In genomic region chr2:129771606-129772598, GRCh38 we compare ENCODE assay signal across 20 cellular contexts.
"Had no signal": no experiment of that assay in that cellular context is flagged by ENCODE, and none has a peak within 500 bp of the region (broad histone marks: within the 10 kb centered on the region; RNA-seq: fewer than 3 reads in every experiment).

No MANE protein-coding gene starts in this region.

- H3K27me3 ChIP-seq: transverse colon had no signal

- H3K36me3 Mint-ChIP-seq: activated naive CD4-positive, alpha-beta T cell treated with anti-CD3 and anti-CD28 coated beads, Interleukin-2, amount 50 U/mL, for 72 hours; brain; naive thymus-derived CD8-positive, alpha-beta T cell had no signal

- H3K27me3 Mint-ChIP-seq: activated CD4-positive, alpha-beta memory T cell treated with anti-CD3 and anti-CD28 coated beads, Interleukin-2, amount 10 ng/mL, durations not matched to agents 7 days and 5 days; activated CD4-positive, alpha-beta T cell treated with anti-CD3 and anti-CD28 coated beads, Interleukin-2, amount 10 ng/mL, durations not matched to agents 24 days and 14 days had no signal

- H3K4me1 Mint-ChIP-seq: activated CD4-positive, alpha-beta memory T cell treated with anti-CD3 and anti-CD28 coated beads, Interleukin-2, amount 10 ng/mL, durations not matched to agents 7 days and 5 days; activated CD4-positive, alpha-beta T cell treated with anti-CD3 and anti-CD28 coated beads, Interleukin-2, amount 10 ng/mL, durations not matched to agents 24 days and 14 days; naive thymus-derived CD8-positive, alpha-beta T cell had no signal

- ATAC-seq: activated CD4-positive, CD25-positive, alpha-beta regulatory T cell treated with anti-CD3 and anti-CD28 coated beads, Interleukin-2, amount 50 U/mL, for 24 hours; activated naive CD4-positive, alpha-beta T cell treated with anti-CD3 and anti-CD28 coated beads, Interleukin-2, amount 50 U/mL, for 72 hours; left colon; lower lobe of right lung; naive thymus-derived CD8-positive, alpha-beta T cell had no signal

- H3K9me3 ChIP-seq: lower lobe of right lung, prostate gland, transverse colon had no signal

- H3K36me3 ChIP-seq: lower lobe of right lung, prostate gland, transverse colon had no signal

- DNase-seq: activated CD4-positive, alpha-beta memory T cell treated with anti-CD3 and anti-CD28 coated beads, Interleukin-2, amount 10 ng/mL, durations not matched to agents 7 days and 5 days; activated CD4-positive, alpha-beta T cell treated with anti-CD3 and anti-CD28 coated beads, Interleukin-2, amount 10 ng/mL, durations not matched to agents 24 days and 14 days; caudate nucleus; effector CD8-positive, alpha-beta T cell; erythroblast; left colon; lower lobe of right lung; mesendoderm; naive thymus-derived CD8-positive, alpha-beta T cell; stimulated activated CD4-positive, alpha-beta T cell treated with anti-CD3 and anti-CD28 coated beads, Interleukin-12 subunit alpha, Interleukin-12 subunit beta, amount 100 ng/mL, for 4 hours; stimulated activated CD4-positive, alpha-beta T cell treated with anti-CD3 and anti-CD28 coated beads, Interleukin-4, amount 100 ng/mL, for 4 hours; T-helper 2 cell; transverse colon had no signal

- H3K9me3 Mint-ChIP-seq: activated CD4-positive, alpha-beta memory T cell treated with anti-CD3 and anti-CD28 coated beads, Interleukin-2, amount 10 ng/mL, durations not matched to agents 7 days and 5 days; activated CD4-positive, alpha-beta T cell treated with anti-CD3 and anti-CD28 coated beads, Interleukin-2, amount 10 ng/mL, durations not matched to agents 24 days and 14 days; activated T-helper 1 cell treated with anti-CD3 and anti-CD28 coated beads, Interleukin-12 subunit alpha, Interleukin-12 subunit beta, Interleukin-2, Interleukin-4 antibody, amounts not matched to agents 30 ng/mL and 10 ng/mL and 1 ng/mL, durations not matched to agents 14 hours and 24 hours and 36 hours had no signal

- H3K27ac ChIP-seq: lower lobe of right lung, prostate gland, transverse colon, VCaP had no signal

- H3K27ac Mint-ChIP-seq: activated CD4-positive, alpha-beta memory T cell treated with anti-CD3 and anti-CD28 coated beads, Interleukin-2, amount 10 ng/mL, durations not matched to agents 7 days and 5 days; activated CD4-positive, alpha-beta T cell treated with anti-CD3 and anti-CD28 coated beads, Interleukin-2, amount 10 ng/mL, durations not matched to agents 24 days and 14 days; activated naive CD4-positive, alpha-beta T cell treated with anti-CD3 and anti-CD28 coated beads, Interleukin-2, amount 50 U/mL, for 72 hours; activated T-helper 1 cell treated with anti-CD3 and anti-CD28 coated beads, Interleukin-12 subunit alpha, Interleukin-12 subunit beta, Interleukin-2, Interleukin-4 antibody, amounts not matched to agents 30 ng/mL and 10 ng/mL and 1 ng/mL, durations not matched to agents 14 hours and 24 hours and 36 hours; brain; dendritic cell treated with granulocyte-macrophage colony-stimulating factor and Interleukin-4, amounts not matched to agents 40 ng/mL and 50 ng/mL, for 4 days; naive thymus-derived CD8-positive, alpha-beta T cell had no signal

- H3K4me1 ChIP-seq: lower lobe of right lung, prostate gland, transverse colon had no signal

- H3K4me3 ChIP-seq: lower lobe of right lung, prostate gland, transverse colon had no signal

- H3K4me3 Mint-ChIP-seq: activated CD4-positive, alpha-beta memory T cell treated with anti-CD3 and anti-CD28 coated beads, Interleukin-2, amount 10 ng/mL, durations not matched to agents 7 days and 5 days; activated CD4-positive, alpha-beta T cell treated with anti-CD3 and anti-CD28 coated beads, Interleukin-2, amount 10 ng/mL, durations not matched to agents 24 days and 14 days; activated T-helper 1 cell treated with anti-CD3 and anti-CD28 coated beads, Interleukin-12 subunit alpha, Interleukin-12 subunit beta, Interleukin-2, Interleukin-4 antibody, amounts not matched to agents 30 ng/mL and 10 ng/mL and 1 ng/mL, durations not matched to agents 14 hours and 24 hours and 36 hours; brain; dendritic cell treated with granulocyte-macrophage colony-stimulating factor and Interleukin-4, amounts not matched to agents 40 ng/mL and 50 ng/mL, for 4 days; naive thymus-derived CD8-positive, alpha-beta T cell had no signal
